In the genomic region with DNA sequence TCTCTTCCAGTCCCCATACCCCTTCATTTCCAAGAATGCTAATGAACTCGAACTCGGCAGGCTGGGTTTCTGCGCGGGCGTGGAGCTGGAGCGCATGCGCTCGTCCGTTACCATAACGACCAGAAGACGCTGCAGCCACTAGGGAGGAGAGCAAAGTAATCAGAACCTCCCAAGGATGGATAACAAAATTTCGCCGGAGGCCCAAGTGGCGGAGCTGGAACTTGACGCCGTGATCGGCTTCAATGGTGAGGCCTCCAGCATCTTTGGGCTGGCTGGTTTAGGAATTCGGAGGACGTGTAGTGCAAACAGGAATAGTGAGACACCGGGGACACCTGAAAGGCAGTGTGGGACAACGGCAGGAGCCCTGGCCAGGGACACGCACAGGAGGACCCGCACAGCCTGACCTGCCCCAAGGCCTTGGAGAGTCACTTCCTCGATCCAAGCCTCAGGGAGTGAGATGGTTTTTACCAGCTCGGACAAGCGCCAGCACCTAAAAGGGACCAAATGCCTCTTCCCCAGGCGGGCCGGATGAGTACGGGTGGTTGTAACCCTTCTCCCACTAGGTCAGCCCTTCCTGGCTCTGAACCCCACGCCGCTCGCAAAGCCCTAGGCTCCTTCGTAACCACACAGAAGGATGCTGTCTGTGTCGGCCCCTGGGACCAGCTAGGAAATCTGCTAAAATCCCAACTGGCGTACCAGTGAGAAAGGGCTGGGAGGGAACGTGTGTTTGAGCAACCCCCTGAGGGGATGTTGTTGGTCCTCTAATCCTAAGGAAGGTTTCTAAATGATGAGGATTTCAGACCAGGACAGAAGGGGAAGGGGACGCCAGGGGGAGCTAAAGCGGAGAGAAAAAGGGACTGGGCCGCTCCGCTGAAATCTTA, we compare ENCODE assay signal across 1 cellular context.
TF ChIP-seq lines count a peak whose summit lies in the region.

Gene CFAP52 (plus strand): TSS at position 122 of the 881 bp plus-strand sequence. CDS start 54 bp downstream, at position 176.

TF ChIP-seq in GM23338, 12 proteins besides CTCF, POLR2A, EP300 and RAD21 (continued from another document):
- TF ChIP-seq ZNF462 (CRISPR knock-in tag; IDR thresholded peaks at IDR 0.05) (no peak), POLR2AphosphoS5 (IDR thresholded peaks at IDR 0.05; ENCODE audit: low read depth) (no peak), ZNF114 (CRISPR knock-in tag; IDR thresholded peaks at IDR 0.05) (no peak), NANOG (IDR thresholded peaks at IDR 0.05; ENCODE audit: borderline replicate concordance) (no peak), EZH2 (IDR thresholded peaks at IDR 0.05; ENCODE audit: low read depth, unreplicated experiment) (no peak), STAT1 (IDR thresholded peaks at IDR 0.05; ENCODE audit: unreplicated experiment) (no peak), CREB1 (CRISPR knock-in tag; IDR thresholded peaks at IDR 0.05; ENCODE audit: low read depth) (no peak)
- TF ChIP-seq, protein P1, sequence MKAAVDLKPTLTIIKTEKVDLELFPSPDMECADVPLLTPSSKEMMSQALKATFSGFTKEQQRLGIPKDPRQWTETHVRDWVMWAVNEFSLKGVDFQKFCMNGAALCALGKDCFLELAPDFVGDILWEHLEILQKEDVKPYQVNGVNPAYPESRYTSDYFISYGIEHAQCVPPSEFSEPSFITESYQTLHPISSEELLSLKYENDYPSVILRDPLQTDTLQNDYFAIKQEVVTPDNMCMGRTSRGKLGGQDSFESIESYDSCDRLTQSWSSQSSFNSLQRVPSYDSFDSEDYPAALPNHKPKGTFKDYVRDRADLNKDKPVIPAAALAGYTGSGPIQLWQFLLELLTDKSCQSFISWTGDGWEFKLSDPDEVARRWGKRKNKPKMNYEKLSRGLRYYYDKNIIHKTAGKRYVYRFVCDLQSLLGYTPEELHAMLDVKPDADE (IDR thresholded peaks at IDR 0.05): no peak
